In genomic region chr7:141014523-141015395, GRCh38 we compare ENCODE assay signal across 8 cellular contexts.
DNase-seq lines count a peak whose midpoint lies in the region; ATAC-seq and FAIRE-seq lines count a peak whose summit lies in the region.

Gene MRPS33 (minus strand): TSS chr7:141014952. CDS start chr7:141010633, 4,319 bp downstream.

- peaks cover 28% of the 10 kb centered on the region for H3K36me3 Mint-ChIP-seq in central memory CD8-positive, alpha-beta T cell (ENCODE audit: insufficient read depth)

- peak within 1 kb of the TSS; percentile 100 for H3K27ac Mint-ChIP-seq in central memory CD8-positive, alpha-beta T cell (ENCODE audit: low read depth)

- ATAC-seq in GM19035 (IDR thresholded peaks at IDR 0.05; ENCODE audit: unreplicated experiment) (peak; percentile 99), HG03354 (IDR thresholded peaks at IDR 0.05; ENCODE audit: poor library complexity, severe bottlenecking, unreplicated experiment) (peak; percentile 98)
- ATAC-seq in central memory CD8-positive, alpha-beta T cell (replicated peaks; ENCODE audit: extremely low read depth, poor library complexity, severe bottlenecking) = peak; percentile 97

- H3K27me3 Mint-ChIP-seq in central memory CD8-positive, alpha-beta T cell = peaks cover 19% of the 10 kb centered on the region

- H3K4me3 Mint-ChIP-seq in central memory CD8-positive, alpha-beta T cell = peak within 1 kb of the TSS; percentile 92

- peak; percentile 75 for FAIRE-seq in islet of Langerhans (lab: Jason Lieb, UNC)

- peaks cover 5% of the 10 kb centered on the region for H3K9me3 Mint-ChIP-seq in central memory CD8-positive, alpha-beta T cell

- DNase-seq in AML-193 (lab: John Stamatoyannopoulos, UW) (peak; percentile 93 to 96), NCI-H446 (lab: John Stamatoyannopoulos, UW) (peak; percentile 94 to 97)
- peak; percentile 93 for DNase-seq in activated CD4-positive, CD25-positive, alpha-beta regulatory T cell treated with anti-CD3 and anti-CD28 coated beads, Interleukin-2, amount 50 U/mL, for 16 hours (ENCODE audit: low read depth, low spot score)
- DNase-seq in central memory CD8-positive, alpha-beta T cell (ENCODE audit: low spot score in 2 of 2) = peak; percentile 88 to 92
- DNase-seq in stimulated activated CD4-positive, alpha-beta T cell treated with anti-CD3 and anti-CD28 coated beads, Interleukin-12 subunit alpha, Interleukin-12 subunit beta, amount 100 ng/mL, for 4 hours = peak; percentile 91

- H3K4me1 Mint-ChIP-seq in central memory CD8-positive, alpha-beta T cell = peaks cover 38% of the 10 kb centered on the region

Comparison
In these comparisons a context has a peak if more than half of its experiments do, and no peak if none do; other contexts are left out.
1. Peak in every context shown above with its lines: DNase-seq and ATAC-seq.